In the genomic region with DNA sequence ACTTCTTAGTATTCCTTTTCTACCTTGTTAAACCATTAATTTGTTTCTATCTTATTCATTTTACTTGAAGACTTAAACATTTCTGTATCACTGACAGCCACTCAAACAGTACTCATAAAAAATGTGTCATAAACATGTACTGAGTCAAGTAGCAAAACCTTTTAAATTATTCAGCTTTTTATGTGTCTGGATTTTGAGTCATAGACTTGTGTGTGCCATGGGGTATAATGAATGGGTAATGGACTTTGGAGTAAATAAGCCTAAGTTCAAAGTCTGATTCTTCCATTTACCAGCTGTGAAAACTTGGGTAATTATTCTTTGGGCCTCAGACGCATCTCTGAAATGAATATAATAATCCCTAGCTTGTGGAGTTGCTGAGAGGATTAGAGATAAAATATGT, we compare ENCODE assay signal across 21 cellular contexts.
DNase-seq lines count a peak whose midpoint lies in the region; ATAC-seq, FAIRE-seq and TF ChIP-seq lines count a peak whose summit lies in the region.
"Had no signal": no experiment of that assay in that cellular context is flagged by ENCODE, and none has a peak within 500 bp of the region (broad histone marks: within the 10 kb centered on the region; RNA-seq: fewer than 3 reads in every experiment).

No MANE protein-coding gene starts in this region.

- H3K27ac ChIP-seq in transverse colon: peak overlapping the region; percentile 62 to 79 (median 70)

- no peaks in the 10 kb centered on the region for H3K27me3 Mint-ChIP-seq in stimulated activated naive CD8-positive, alpha-beta T cell treated with anti-CD3 and anti-CD28 coated beads, Interleukin-15, amount 100 ng/mL, for 72 hours
- H3K27me3 Mint-ChIP-seq: activated naive CD8-positive, alpha-beta T cell treated with anti-CD3 and anti-CD28 coated beads, Interleukin-2, amount 10 ng/mL, durations not matched to agents 7 days and 5 days had no signal

- peak; percentile 98 for ATAC-seq in left colon
- no peak for ATAC-seq in stimulated activated naive CD8-positive, alpha-beta T cell treated with anti-CD3 and anti-CD28 coated beads, Interleukin-15, amount 100 ng/mL, for 72 hours
- ATAC-seq: activated CD8-positive, alpha-beta T cell treated with anti-CD3 and anti-CD28 coated beads, Interleukin-2, amount 10 ng/mL, durations not matched to agents 7 days and 5 days; activated T-cell treated with anti-CD3 and anti-CD28 coated beads, Interleukin-2, amount 50 U/mL, for 72 hours had no signal

- peak; percentile 92 for FAIRE-seq in HTR-8/SVneo (lab: Jason Lieb, UNC)
- FAIRE-seq in TTC549 (lab: Jason Lieb, UNC): peak; percentile 92
- FAIRE-seq: D721Med, H54 had no signal

- TF ChIP-seq EP300 in transverse colon (IDR thresholded peaks at IDR 0.05; ENCODE audit: low read depth): no peak

- no peak for TF ChIP-seq CTCF in transverse colon (IDR thresholded peaks at IDR 0.05)

- H3K4me3 Mint-ChIP-seq in stimulated activated naive CD8-positive, alpha-beta T cell treated with anti-CD3 and anti-CD28 coated beads, Interleukin-15, amount 100 ng/mL, for 72 hours: no peak overlapping the region
- H3K4me3 Mint-ChIP-seq: activated CD8-positive, alpha-beta T cell treated with anti-CD3 and anti-CD28 coated beads, Interleukin-2, amount 10 ng/mL, durations not matched to agents 7 days and 5 days; activated naive CD8-positive, alpha-beta T cell treated with anti-CD3 and anti-CD28 coated beads, Interleukin-2, amount 10 ng/mL, durations not matched to agents 7 days and 5 days; activated T-cell treated with anti-CD3 and anti-CD28 coated beads, Interleukin-2, amount 50 U/mL, for 72 hours; T-helper 1 cell treated with Interleukin-12 subunit alpha and Interleukin-12 subunit beta and Interleukin-4 antibody, amounts not matched to agents 30 μg/mL and 1 μg/mL, for 36 hours had no signal

- in situ Hi-C loops in transverse colon (cut with MboI; ENCODE audit: low pct_ligation_motif_present in 1 of 4, low pct_unique_long_range_greater_than_20kb in 1 of 4, low sequenced_read_pairs in 3 of 4): no loop called here

- H3K9me3 ChIP-seq in transverse colon: peaks cover 0 to 9% of the 10 kb centered on the region in 2 donors

- intact Hi-C loops in left colon (cut with DNase I, micrococcal nuclease) (no loop called here), transverse colon (cut with DNase I; ENCODE audit: low total_unique reads) (loop anchor here (10.0 kb wide), 1 partner anchor 126 kb away; no protein-coding TSS in a partner anchor)

- 36 to 40% methylated on average over 1 of the region's 1 CpG for WGBS in transverse colon (ENCODE audit: low coverage in 1 of 2), 2 donors

- H3K4me3 ChIP-seq in transverse colon: no peak overlapping the region

- H3K36me3 ChIP-seq in transverse colon: no peaks in the 10 kb centered on the region

- H3K9me3 Mint-ChIP-seq in stimulated activated naive CD8-positive, alpha-beta T cell treated with anti-CD3 and anti-CD28 coated beads, Interleukin-15, amount 100 ng/mL, for 72 hours: peaks cover 12 to 34% of the 10 kb centered on the region in 2 donors
- H3K9me3 Mint-ChIP-seq: T-helper 1 cell treated with Interleukin-12 subunit alpha and Interleukin-12 subunit beta and Interleukin-4 antibody, amounts not matched to agents 30 μg/mL and 1 μg/mL, for 36 hours had no signal

- H3K27ac Mint-ChIP-seq in stimulated activated naive CD8-positive, alpha-beta T cell treated with anti-CD3 and anti-CD28 coated beads, Interleukin-15, amount 100 ng/mL, for 72 hours: no peak overlapping the region
- H3K27ac Mint-ChIP-seq: activated CD8-positive, alpha-beta T cell treated with anti-CD3 and anti-CD28 coated beads, Interleukin-2, amount 10 ng/mL, durations not matched to agents 7 days and 5 days; activated naive CD8-positive, alpha-beta T cell treated with anti-CD3 and anti-CD28 coated beads, Interleukin-2, amount 10 ng/mL, durations not matched to agents 7 days and 5 days; activated T-cell treated with anti-CD3 and anti-CD28 coated beads, Interleukin-2, amount 50 U/mL, for 72 hours; T-helper 1 cell treated with Interleukin-12 subunit alpha and Interleukin-12 subunit beta and Interleukin-4 antibody, amounts not matched to agents 30 μg/mL and 1 μg/mL, for 36 hours had no signal

- TF ChIP-seq POLR2A in transverse colon (IDR thresholded peaks at IDR 0.05): no peak

- H3K27me3 ChIP-seq in transverse colon: no peaks in the 10 kb centered on the region

- no peaks in the 10 kb centered on the region for H3K4me1 Mint-ChIP-seq in stimulated activated naive CD8-positive, alpha-beta T cell treated with anti-CD3 and anti-CD28 coated beads, Interleukin-15, amount 100 ng/mL, for 72 hours
- H3K4me1 Mint-ChIP-seq: activated naive CD8-positive, alpha-beta T cell treated with anti-CD3 and anti-CD28 coated beads, Interleukin-2, amount 10 ng/mL, durations not matched to agents 7 days and 5 days had no signal

- no peak for DNase-seq in HTR-8/SVneo (ENCODE audit: insufficient read length, low spot score)
- no peak for DNase-seq in left colon
- no peak for DNase-seq in transverse colon
- no peak for DNase-seq in midbrain (lab: John Stamatoyannopoulos, UW)
- no peak for DNase-seq in NOMO-1 treated with DMSO at 0.1 percent for 48 hours (lab: John Stamatoyannopoulos, UW; ENCODE audit: unreplicated experiment)
- no peak for DNase-seq in stimulated activated naive CD8-positive, alpha-beta T cell treated with anti-CD3 and anti-CD28 coated beads, Interleukin-15, amount 100 ng/mL, for 72 hours
- DNase-seq: activated CD8-positive, alpha-beta T cell treated with anti-CD3 and anti-CD28 coated beads, Interleukin-2, amount 10 ng/mL, durations not matched to agents 7 days and 5 days; activated naive CD8-positive, alpha-beta T cell treated with anti-CD3 and anti-CD28 coated beads, Interleukin-2, amount 10 ng/mL, durations not matched to agents 7 days and 5 days; activated T-cell treated with anti-CD3 and anti-CD28 coated beads, Interleukin-2, amount 50 U/mL, for 72 hours; effector CD4-positive, alpha-beta T cell; hypothalamus; NCI-H1105 treated with DMSO at 0.1 percent for 48 hours; NCI-H2171 treated with DMSO at 0.1 percent for 48 hours; NK-92 treated with Interleukin-12 subunit alpha and Interleukin-12 subunit beta, amount 100 ng/mL, for 24 hours; Right ventricle myocardium superior; stimulated activated CD4-positive, alpha-beta T cell treated with anti-CD3 and anti-CD28 coated beads, Interleukin-4, amount 100 ng/mL, for 4 hours; stimulated activated CD8-positive, alpha-beta memory T cell treated with anti-CD3 and anti-CD28 coated beads, Interleukin-4, amount 100 ng/mL, for 48 hours had no signal

- H3K4me1 ChIP-seq in transverse colon: peaks cover 0 to 58% (median 23%) of the 10 kb centered on the region in 4 donors
